Comparison of ENCODE assay signal across 8 cellular contexts in the genomic region with DNA sequence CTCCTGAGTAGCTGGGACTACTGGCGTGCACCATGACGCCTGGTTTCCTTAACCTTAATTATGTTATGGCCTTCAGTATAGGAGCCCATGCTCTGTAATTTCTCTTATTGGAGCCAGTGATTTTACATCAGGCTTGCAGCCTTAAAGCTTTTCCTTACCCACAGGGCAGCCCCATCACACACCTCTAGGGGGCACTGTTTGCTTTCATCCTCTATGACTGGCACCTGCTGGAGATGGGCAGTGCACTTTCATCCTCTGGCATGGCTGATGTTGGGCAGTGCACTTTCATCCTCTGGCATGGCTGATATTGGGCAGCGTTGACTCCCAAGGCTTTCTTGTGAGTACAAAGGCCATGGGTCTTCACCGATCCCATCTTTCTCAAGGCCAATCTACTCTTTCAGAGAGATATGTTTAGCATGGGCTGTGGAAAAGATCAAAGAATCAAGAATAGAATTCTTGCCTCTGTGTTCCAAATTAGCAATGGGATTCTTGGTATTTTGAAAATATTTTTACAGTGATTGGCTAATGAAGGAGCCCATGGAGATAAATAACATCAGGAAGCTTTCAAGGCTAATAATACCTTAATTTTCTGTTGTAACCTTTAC.
DNase-seq lines count a peak whose midpoint lies in the region; ATAC-seq lines count a peak whose summit lies in the region.

No MANE protein-coding gene starts in this region.

- H3K4me1 ChIP-seq in effector memory CD4-positive, alpha-beta T cell (ENCODE audit: control insufficient read depth, insufficient read depth, low read length, poor library complexity, severe bottlenecking) = no peaks in the 10 kb centered on the region

- no peak overlapping the region for H3K27ac ChIP-seq in effector memory CD4-positive, alpha-beta T cell (ENCODE audit: insufficient read depth, low read length, poor library complexity, severe bottlenecking)

- no peaks in the 10 kb centered on the region for H3K27me3 ChIP-seq in effector memory CD4-positive, alpha-beta T cell (replicated peaks; ENCODE audit: control insufficient read depth, insufficient read depth, low read length, poor library complexity, severe bottlenecking)

- ATAC-seq in left ventricle myocardium superior (peak; percentile 45), GM21515 (IDR thresholded peaks at IDR 0.05; ENCODE audit: unreplicated experiment) (no peak)

- H3K36me3 ChIP-seq in effector memory CD4-positive, alpha-beta T cell (ENCODE audit: control insufficient read depth, insufficient read depth, low read length) = no peaks in the 10 kb centered on the region

- intact Hi-C loops in left ventricle myocardium superior (cut with micrococcal nuclease) = no loop called here

- peak; percentile 64 for DNase-seq in activated effector memory CD4-positive, alpha-beta T cell treated with anti-CD3 and anti-CD28 coated beads, Interleukin-2, amount 50 U/mL, for 16 hours
- no peak for DNase-seq in activated effector memory CD4-positive, alpha-beta T cell treated with Interleukin-2 at 50 U/mL for 16 hours
- peak; percentile 77 for DNase-seq in NCI-H2227 (lab: John Stamatoyannopoulos, UW; ENCODE audit: unreplicated experiment)
- peak; percentile 17 for DNase-seq in activated CD8-positive, alpha-beta memory T cell treated with anti-CD3 and anti-CD28 coated beads, Interleukin-2, amount 50 U/mL, for 4 hours
- DNase-seq in left ventricle myocardium superior = peak; percentile 24
- peak; percentile 6 to 28 (median 13) for DNase-seq in stimulated activated CD4-positive, alpha-beta T cell treated with anti-CD3 and anti-CD28 coated beads, Interleukin-1b, Interleukin-23, amount 100 ng/mL, for 24 hours (ENCODE audit: low read depth in 4 of 4, low spot score in 1 of 4)
- no peak for DNase-seq in effector memory CD4-positive, alpha-beta T cell

- H3K4me3 ChIP-seq in effector memory CD4-positive, alpha-beta T cell (ENCODE audit: insufficient read depth, low read depth, low read length, poor library complexity, severe bottlenecking) = no peak overlapping the region

- H3K9me3 ChIP-seq in effector memory CD4-positive, alpha-beta T cell (ENCODE audit: control insufficient read depth, low read length) = no peaks in the 10 kb centered on the region

Comparison
In these comparisons a context has a peak if more than half of its experiments do, and no peak if none do; other contexts are left out.
1. DNase-seq: peak in activated effector memory CD4-positive, alpha-beta T cell treated with anti-CD3 and anti-CD28 coated beads, Interleukin-2, amount 50 U/mL, for 16 hours (single experiment), NCI-H2227 (single experiment), activated CD8-positive, alpha-beta memory T cell treated with anti-CD3 and anti-CD28 coated beads, Interleukin-2, amount 50 U/mL, for 4 hours (single experiment), left ventricle myocardium superior (single experiment) and stimulated activated CD4-positive, alpha-beta T cell treated with anti-CD3 and anti-CD28 coated beads, Interleukin-1b, Interleukin-23, amount 100 ng/mL, for 24 hours (4 of 4); none in activated effector memory CD4-positive, alpha-beta T cell treated with Interleukin-2 at 50 U/mL for 16 hours (single experiment) and effector memory CD4-positive, alpha-beta T cell (0 of 3).